In the genomic region with DNA sequence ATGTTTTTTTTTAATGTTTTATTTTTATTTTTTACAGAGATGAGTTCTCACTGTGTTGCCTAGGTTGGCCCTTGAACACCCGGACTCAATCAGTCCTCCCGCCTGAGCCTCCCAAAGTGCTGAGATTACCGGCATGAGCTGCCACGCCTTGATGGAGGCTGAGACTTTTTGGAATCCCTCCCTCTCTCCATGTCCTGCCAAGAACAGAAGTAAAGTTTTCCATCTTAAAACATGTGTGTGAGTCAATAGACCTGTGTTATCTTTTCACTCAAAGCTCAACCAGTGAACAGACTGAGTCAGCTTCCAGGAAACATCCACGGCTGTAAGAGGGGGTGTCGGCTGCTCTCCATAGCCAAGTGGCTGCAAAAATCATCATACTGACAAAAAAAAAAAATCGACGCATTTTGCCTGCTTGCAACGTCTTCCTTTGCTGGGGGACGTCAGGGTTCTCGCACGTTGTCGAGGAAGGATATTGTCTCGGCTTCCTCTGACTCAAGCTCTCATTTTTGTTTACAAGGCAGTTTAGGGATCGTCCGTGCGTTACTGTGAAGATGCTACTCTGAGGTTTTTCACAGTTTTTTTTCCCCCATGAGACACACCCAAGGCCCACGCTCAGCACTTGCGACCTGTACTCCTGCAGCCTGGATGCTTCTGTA, we compare ENCODE assay signal across 8 cellular contexts. TPM values are rescaled to one million over a fixed set of nuclear protein-coding genes. Genes with fewer than 3 reads are reported as not detected.
DNase-seq lines count a peak whose midpoint lies in the region; TF ChIP-seq lines count a peak whose summit lies in the region.

No MANE protein-coding gene starts in this region.

- H3K27ac ChIP-seq in colonic mucosa: no peak overlapping the region

- TF ChIP-seq CTCF in colonic mucosa (IDR thresholded peaks at IDR 0.05): no peak

- no peak overlapping the region for H3K4me3 ChIP-seq in colonic mucosa

- no peaks in the 10 kb centered on the region for H3K9me3 ChIP-seq in colonic mucosa

- no peaks in the 10 kb centered on the region for H3K36me3 ChIP-seq in colonic mucosa

- peak; percentile 85 for DNase-seq in RPMI7951 (ENCODE audit: low read depth)
- DNase-seq in activated effector memory CD4-positive, alpha-beta T cell treated with anti-CD3 and anti-CD28 coated beads, Interleukin-2, amount 50 U/mL, for 16 hours: peak; percentile 88
- peak; percentile 79 for DNase-seq in iris pigment epithelial cell (ENCODE audit: low read depth)
- peak; percentile 22 to 61 for DNase-seq in stimulated activated CD8-positive, alpha-beta memory T cell treated with anti-CD3 and anti-CD28 coated beads, Interleukin-4, amount 100 ng/mL, for 1 hour (ENCODE audit: low read depth in 2 of 2, low spot score in 1 of 2)
- DNase-seq in colonic mucosa: no peak
- no peak for DNase-seq in retina
- no peak for DNase-seq in NCI-H1694 (lab: John Stamatoyannopoulos, UW)
- DNase-seq in NCI-H1417 (lab: John Stamatoyannopoulos, UW): no peak

- no peak overlapping the region for H3K9ac ChIP-seq in colonic mucosa (ENCODE audit: low read depth in 2 of 2, low read length in 2 of 2)

- no peaks in the 10 kb centered on the region for H3K4me1 ChIP-seq in colonic mucosa

- intact Hi-C loops in colonic mucosa (cut with DNase I): no loop called here

- peaks cover 3% of the 10 kb centered on the region for H3K27me3 ChIP-seq in colonic mucosa

RNA-seq across cellular contexts. Expression of a gene that starts 10.0 kb away (rescaled TPM):
- 4.8 and 5.6 TPM in 2 replicates for total RNA-seq in RPMI7951 (2014; rRNA removed; shearing (Covaris generic))
- total RNA-seq in colonic mucosa: 10 to 100 TPM; 17.4 to 21.6 TPM

Comparison
In these comparisons a context has a peak if more than half of its experiments do, and no peak if none do; other contexts are left out.
1. DNase-seq: peak in RPMI7951 (single experiment), activated effector memory CD4-positive, alpha-beta T cell treated with anti-CD3 and anti-CD28 coated beads, Interleukin-2, amount 50 U/mL, for 16 hours (single experiment), iris pigment epithelial cell (single experiment) and stimulated activated CD8-positive, alpha-beta memory T cell treated with anti-CD3 and anti-CD28 coated beads, Interleukin-4, amount 100 ng/mL, for 1 hour (2 of 2); none in colonic mucosa (single experiment), retina (single experiment), NCI-H1694 (single experiment) and NCI-H1417 (0 of 3).